1 cellular context compared by ENCODE assay signal in genomic region chr4:2816401-2816954, GRCh38.
TF ChIP-seq lines count a peak whose summit lies in the region.

No MANE protein-coding gene starts in this region.

TF ChIP-seq in GM23338, 12 proteins besides CTCF, POLR2A, EP300 and RAD21 (continued from another document):
- TF ChIP-seq ZNF462 (CRISPR knock-in tag; IDR thresholded peaks at IDR 0.05) (no peak), NANOG (IDR thresholded peaks at IDR 0.05; ENCODE audit: borderline replicate concordance) (no peak), EZH2 (IDR thresholded peaks at IDR 0.05; ENCODE audit: low read depth, unreplicated experiment) (no peak), ZNF331 (CRISPR knock-in tag; IDR thresholded peaks at IDR 0.05; ENCODE audit: low read depth) (no peak), POLR2AphosphoS5 (IDR thresholded peaks at IDR 0.05; ENCODE audit: low read depth) (no peak), EZH2phosphoT487 (IDR thresholded peaks at IDR 0.05; ENCODE audit: unreplicated experiment) (no peak), REST (IDR thresholded peaks at IDR 0.05; ENCODE audit: unreplicated experiment) (no peak), JUNB (IDR thresholded peaks at IDR 0.05; ENCODE audit: unreplicated experiment) (no peak), CREB1 (CRISPR knock-in tag; IDR thresholded peaks at IDR 0.05; ENCODE audit: low read depth) (no peak), ZNF114 (CRISPR knock-in tag; IDR thresholded peaks at IDR 0.05) (no peak), STAT1 (IDR thresholded peaks at IDR 0.05; ENCODE audit: unreplicated experiment) (no peak)
